In genomic region chr2:133012847-133013734, GRCh38 we compare ENCODE assay signal across 19 cellular contexts.
DNase-seq lines count a peak whose midpoint lies in the region; ATAC-seq, FAIRE-seq and TF ChIP-seq lines count a peak whose summit lies in the region.
"Had no signal": no experiment of that assay in that cellular context is flagged by ENCODE, and none has a peak within 500 bp of the region (broad histone marks: within the 10 kb centered on the region; RNA-seq: fewer than 3 reads in every experiment).

No MANE protein-coding gene starts in this region.

- H3K36me3 ChIP-seq in liver (ENCODE audit: control insufficient read depth in 4 of 4, insufficient read depth in 3 of 4, low read depth in 1 of 4, low read length in 3 of 4) (no peaks in the 10 kb centered on the region), HepG2 (replicated peaks in 1 of 2; ENCODE audit: control insufficient read depth in 1 of 2, insufficient read depth in 2 of 2, low read length in 2 of 2) (no peaks in the 10 kb centered on the region), GM12878 (ENCODE audit: control insufficient read depth in 2 of 2, insufficient read depth in 2 of 2, low read length in 1 of 2) (no peaks in the 10 kb centered on the region), right lobe of liver (no peaks in the 10 kb centered on the region), ovary (no peaks in the 10 kb centered on the region)
- H3K36me3 ChIP-seq: MG63, SJCRH30 had no signal

- TF ChIP-seq CTCF in liver (IDR thresholded peaks at IDR 0.05; ENCODE audit: low read depth, low read length, missing input control) (no peak), HepG2 (CRISPR knock-in tag; IDR thresholded peaks at IDR 0.05) (no peak), GM12878 (IDR thresholded peaks at IDR 0.05 in 2 of 3, conservative IDR thresholded peaks at IDR 0.05 in 1 of 3; ENCODE audit: control insufficient read depth in 2 of 3, extremely low read depth in 1 of 3, insufficient read depth in 1 of 3, low read depth in 3 of 3, low read length in 3 of 3) (no peak), right lobe of liver (IDR thresholded peaks at IDR 0.05) (peak in 1 of 4 donors; percentile 7), ovary (IDR thresholded peaks at IDR 0.05) (no peak)

- WGBS in liver: 50% methylated on average over 6 of the region's 6 CpGs
- WGBS in HepG2 (ENCODE audit: low lambda C conversion rate): under 1% methylated on average over 6 of the region's 6 CpGs
- WGBS in GM12878 (ENCODE audit: insufficient coverage, insufficient replicate concordance, low lambda C conversion rate, missing lambda C conversion rate): 1% methylated on average over 6 of the region's 6 CpGs
- WGBS in right lobe of liver (ENCODE audit: insufficient coverage, low coverage, low lambda C conversion rate, missing lambda C conversion rate): 28% methylated on average over 6 of the region's 6 CpGs
- 69 to 76% (median 74%) methylated on average over 6 of the region's 6 CpGs for WGBS in ovary, 3 donors

- SMC1A ChIA-PET in GM12878 (lab: Charles Lee; ENCODE audit: uncharacterized antibody, unreplicated experiment): interaction anchor here (0.9 to 1.8 kb wide), 5 partner anchors 10 to 81 kb away, joined by 3 to 15 read pairs (median 3); no protein-coding TSS in a partner anchor

- intact Hi-C loops in HepG2 (cut with micrococcal nuclease; ENCODE audit: unreplicated experiment) (no loop called here), GM12878 (cut with micrococcal nuclease; ENCODE audit: unreplicated experiment) (no loop called here), right lobe of liver (cut with DNase I) (no loop called here), ovary (cut with DNase I) (no loop called here)

- DNase-seq in HepG2 (ENCODE audit: low spot score) (no peak), GM12878 (ENCODE audit: low read depth, low spot score) (peak; percentile 15), right lobe of liver (peak in 2 of 3 donors; percentile 43 to 44), ovary (no peak), NCI-H1105 (lab: John Stamatoyannopoulos, UW) (no peak)
- no peak for DNase-seq in activated effector memory CD4-positive, alpha-beta T cell treated with anti-CD3 and anti-CD28 coated beads, Interleukin-2, amount 50 U/mL, for 16 hours
- DNase-seq: IMR-90; KG1; MG63; NCI-H2029; NCI-H2227 treated with DMSO at 0.1 percent for 48 hours; NCI-H69; NK-92 treated with Interleukin-12 subunit alpha and Interleukin-12 subunit beta, amount 100 ng/mL, for 24 hours; PC-3; SJCRH30 had no signal

- TF ChIP-seq RAD21 in liver (IDR thresholded peaks at IDR 0.05) (no peak), HepG2 (CRISPR knock-in tag; IDR thresholded peaks at IDR 0.05) (no peak), GM12878 (IDR thresholded peaks at IDR 0.05; ENCODE audit: insufficient read depth, low read depth, low read length) (no peak)

- H3K27me3 ChIP-seq in liver (ENCODE audit: control insufficient read depth in 4 of 4, insufficient read depth in 4 of 4, low read length in 3 of 4): no peaks in the 10 kb centered on the region
- no peaks in the 10 kb centered on the region for H3K27me3 ChIP-seq in HepG2 (ENCODE audit: control insufficient read depth in 1 of 2, insufficient read depth in 2 of 2, low read length in 2 of 2)
- no peaks in the 10 kb centered on the region for H3K27me3 ChIP-seq in GM12878 (replicated peaks in 1 of 2; ENCODE audit: control insufficient read depth in 2 of 2, insufficient read depth in 2 of 2, low read length in 1 of 2)
- H3K27me3 ChIP-seq in right lobe of liver: no peaks in the 10 kb centered on the region
- H3K27me3 ChIP-seq in ovary: no peaks in the 10 kb centered on the region
- H3K27me3 ChIP-seq: MG63, SJCRH30 had no signal

- H2AFZ ChIP-seq in HepG2 (ENCODE audit: low read length) (no peak overlapping the region), GM12878 (ENCODE audit: control insufficient read depth, low read depth, low read length) (no peak overlapping the region)

- no peak for FAIRE-seq in HepG2 (lab: Jason Lieb, UNC)
- no peak for FAIRE-seq in GM12878 (lab: Jason Lieb, UNC)
- FAIRE-seq: H54 had no signal

- in situ Hi-C loops in HepG2 (cut with HindIII; ENCODE audit: extremely low pct_ligation_motif_present, low pct_unique_long_range_greater_than_20kb): no loop called here
- in situ Hi-C loops in GM12878 (cut with MboI): no loop called here

- no peak overlapping the region for H3K4me3 ChIP-seq in liver (ENCODE audit: low read depth in 1 of 3, low read length in 3 of 3)
- H3K4me3 ChIP-seq in HepG2 (replicated peaks in 1 of 3; ENCODE audit: insufficient read depth in 1 of 3, low read depth in 2 of 3, low read length in 3 of 3): no peak overlapping the region
- H3K4me3 ChIP-seq in GM12878: no peak overlapping the region
- no peak overlapping the region for H3K4me3 ChIP-seq in right lobe of liver
- no peak overlapping the region for H3K4me3 ChIP-seq in ovary
- H3K4me3 ChIP-seq: MG63, SJCRH30 had no signal

- H3K79me2 ChIP-seq in HepG2 (ENCODE audit: insufficient read depth, low read length) (no peaks in the 10 kb centered on the region), GM12878 (ENCODE audit: control insufficient read depth, insufficient read depth, low read length) (no peaks in the 10 kb centered on the region)

- H3K4me2 ChIP-seq in HepG2 (ENCODE audit: low read depth, low read length): no peak overlapping the region
- H3K4me2 ChIP-seq in GM12878 (ENCODE audit: control insufficient read depth, insufficient read depth): no peak overlapping the region

- peaks cover 0 to 4% (median 3%) of the 10 kb centered on the region in 4 donors for H3K4me1 ChIP-seq in liver (ENCODE audit: control insufficient read depth in 4 of 4, insufficient read depth in 4 of 4, low read length in 3 of 4)
- no peaks in the 10 kb centered on the region for H3K4me1 ChIP-seq in HepG2 (ENCODE audit: insufficient read depth, low read length)
- no peaks in the 10 kb centered on the region for H3K4me1 ChIP-seq in GM12878 (ENCODE audit: control insufficient read depth, insufficient read depth, low read length)
- H3K4me1 ChIP-seq in right lobe of liver: no peaks in the 10 kb centered on the region
- H3K4me1 ChIP-seq in ovary (ENCODE audit: insufficient read depth): no peaks in the 10 kb centered on the region
- H3K4me1 ChIP-seq: SJCRH30 had no signal

- CTCF ChIA-PET in HepG2 (lab: Yijun Ruan, JAX; ENCODE audit: low intra/inter-chr PET ratio, low total read pairs) (no interaction called here), GM12878 (lab: Yijun Ruan, JAX) (interaction anchor here (1.4 kb wide), 1 partner anchor 35 kb away, joined by 5 read pairs; no protein-coding TSS in a partner anchor)

- no peak for ATAC-seq in HepG2
- ATAC-seq in GM12878: peak; percentile 76
- ATAC-seq in right lobe of liver: peak; percentile 83 to 98 (median 90)
- ATAC-seq: PC-3, Right ventricle myocardium inferior, SK-N-SH treated with all-trans-retinoic acid at 6 μM for 48 hours had no signal

- POLR2A ChIA-PET in HepG2 (lab: Yijun Ruan, JAX) (no interaction called here), GM12878 (lab: Charles Lee) (no interaction called here)

- RAD21 ChIA-PET in GM12878 (lab: Charles Lee; ENCODE audit: unreplicated experiment): interaction anchor here (0.8 to 1.6 kb wide), 5 partner anchors 17 to 256 kb away, joined by 3 to 4 read pairs (median 3); no protein-coding TSS in a partner anchor

- TF ChIP-seq POLR2A in HepG2 (IDR thresholded peaks at IDR 0.05; ENCODE audit: insufficient read depth in 1 of 2, low read depth in 2 of 2, low read length in 2 of 2) (no peak), GM12878 (IDR thresholded peaks at IDR 0.05; ENCODE audit: low read depth, low read length) (no peak), right lobe of liver (IDR thresholded peaks at IDR 0.05) (no peak), ovary (IDR thresholded peaks at IDR 0.05) (no peak)

- BruUV-seq in HepG2 (replicated peaks; lab: Mats Ljungman, UMichigan): no TSS peak
- no TSS peak for BruUV-seq in GM12878 (replicated peaks; lab: Mats Ljungman, UMichigan)

- no peak overlapping the region for H3K9ac ChIP-seq in liver (ENCODE audit: low read depth in 1 of 2, low read length in 2 of 2)
- H3K9ac ChIP-seq in HepG2 (ENCODE audit: insufficient read depth, low read depth, low read length): no peak overlapping the region
- H3K9ac ChIP-seq in GM12878 (ENCODE audit: control insufficient read depth, insufficient read depth, low read length): no peak overlapping the region

- H4K20me1 ChIP-seq in HepG2 (ENCODE audit: insufficient read depth, low read length) (no peaks in the 10 kb centered on the region), GM12878 (ENCODE audit: control insufficient read depth, insufficient read depth) (no peaks in the 10 kb centered on the region)

- TF ChIP-seq EP300 in HepG2 (IDR thresholded peaks at IDR 0.05; ENCODE audit: low read depth in 2 of 2, low read length in 2 of 2) (no peak), HepG2 (CRISPR knock-in tag; IDR thresholded peaks at IDR 0.05; ENCODE audit: borderline replicate concordance) (no peak), GM12878 (IDR thresholded peaks at IDR 0.05; ENCODE audit: borderline replicate concordance in 1 of 2, control insufficient read depth in 1 of 2, low read depth in 2 of 2, low read length in 2 of 2) (no peak), ovary (IDR thresholded peaks at IDR 0.05) (no peak)

- no peak overlapping the region for H3K27ac ChIP-seq in liver (ENCODE audit: low read depth in 1 of 2, low read length in 2 of 2)
- H3K27ac ChIP-seq in HepG2 (ENCODE audit: extremely low read length, insufficient read depth, low read length): no peak overlapping the region
- no peak overlapping the region for H3K27ac ChIP-seq in GM12878 (ENCODE audit: control insufficient read depth, insufficient read depth)
- H3K27ac ChIP-seq in right lobe of liver: no peak overlapping the region
- no peak overlapping the region for H3K27ac ChIP-seq in ovary
- H3K27ac ChIP-seq: SJCRH30 had no signal

- H3K9me3 ChIP-seq in liver (ENCODE audit: control insufficient read depth in 4 of 4, low read length in 3 of 4) (no peaks in the 10 kb centered on the region), HepG2 (ENCODE audit: low read length) (peaks cover 69% of the 10 kb centered on the region), GM12878 (replicated peaks; ENCODE audit: control insufficient read depth, insufficient read depth, low read length) (no peaks in the 10 kb centered on the region), right lobe of liver (no peaks in the 10 kb centered on the region), ovary (no peaks in the 10 kb centered on the region)
- H3K9me3 ChIP-seq: MG63, SJCRH30 had no signal

TF ChIP-seq in liver, 16 proteins besides CTCF, POLR2A, EP300 and RAD21 (continues in another document):
- TF ChIP-seq MAX (IDR thresholded peaks at IDR 0.05): peak; percentile 25

TF ChIP-seq in HepG2, 621 proteins besides CTCF, POLR2A, EP300 and RAD21 (continues in another document):
- TF ChIP-seq KAT7 (CRISPR knock-in tag; IDR thresholded peaks at IDR 0.05; ENCODE audit: borderline replicate concordance): no peak

TF ChIP-seq in GM12878, 131 proteins besides CTCF, POLR2A, EP300 and RAD21 (continues in another document):
- TF ChIP-seq IKZF1 (conservative IDR thresholded peaks at IDR 0.05) (peak; percentile 55), BHLHE40 (IDR thresholded peaks at IDR 0.05; ENCODE audit: borderline replicate concordance in 1 of 2, low read depth in 2 of 2, low read length in 1 of 2) (peak; percentile 29 to 90; a peak in 2 of 4 replicates), MTA2 (IDR thresholded peaks at IDR 0.05; ENCODE audit: low read depth) (peak; percentile 86), RELA (IDR thresholded peaks at IDR 0.05; ENCODE audit: borderline replicate concordance, partially characterized antibody) (no peak)

Comparison
In these comparisons a context has a peak if more than half of its experiments do, and no peak if none do; other contexts are left out.
1. DNase-seq: peak in GM12878 (single experiment) and right lobe of liver (2 of 3); none in HepG2 (single experiment), ovary (0 of 5), NCI-H1105 (single experiment) and activated effector memory CD4-positive, alpha-beta T cell treated with anti-CD3 and anti-CD28 coated beads, Interleukin-2, amount 50 U/mL, for 16 hours (single experiment).